In the genomic region with DNA sequence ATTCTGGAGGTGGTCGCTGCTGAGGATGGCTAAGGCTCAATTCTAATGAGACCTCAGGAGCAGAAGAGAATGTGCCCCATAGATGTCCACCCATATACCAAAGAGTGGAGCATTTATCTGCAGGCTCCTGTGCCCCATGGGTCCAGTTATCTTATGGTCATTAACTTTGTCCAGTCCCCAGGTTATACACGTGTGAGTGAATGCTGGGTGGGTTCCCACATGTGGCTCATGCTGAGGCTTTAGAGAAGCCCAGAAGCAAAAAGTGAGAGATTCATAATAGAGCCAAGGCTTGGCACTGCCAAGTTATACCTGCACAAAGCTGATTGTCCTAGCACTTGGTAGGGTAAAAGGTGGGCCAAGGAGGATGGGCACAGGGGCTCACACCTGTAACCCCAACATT, we compare ENCODE assay signal across 11 cellular contexts.
"Had no signal": no experiment of that assay in that cellular context is flagged by ENCODE, and none has a peak within 500 bp of the region (broad histone marks: within the 10 kb centered on the region; RNA-seq: fewer than 3 reads in every experiment).

No MANE protein-coding gene starts in this region.

- H3K4me3 Mint-ChIP-seq: GM23338, H9, HFFc6 had no signal

- H3K9me3 ChIP-seq: HAP-1 had no signal

- H3K27ac Mint-ChIP-seq: GM23338, H9, HFFc6 had no signal

- H3K4me3 ChIP-seq: GM23248, GM23338, HAP-1 had no signal

- H3K27ac ChIP-seq: GM23248 had no signal

- FAIRE-seq: H1, H54 had no signal

- DNase-seq: GM23248, GOT3, H7, H9, HCEC 1CT, HFFc6 had no signal

- H3K9ac ChIP-seq: GM23248 had no signal

- H3K4me1 ChIP-seq: HAP-1 had no signal

- H3K36me3 ChIP-seq: HAP-1 had no signal

- H2AFZ ChIP-seq: GM23248, GM23338 had no signal

- ATAC-seq: GM23338, HCT116 had no signal

- H3K9me3 Mint-ChIP-seq: GM23338, H9, HFFc6 had no signal

- H3K4me2 ChIP-seq: GM23338 had no signal
